27 cellular contexts compared by ENCODE assay signal in genomic region chr1:218312509-218312908, GRCh38. TPM values are rescaled to one million over a fixed set of nuclear protein-coding genes. Genes with fewer than 3 reads are reported as not detected.
DNase-seq lines count a peak whose midpoint lies in the region; ATAC-seq, FAIRE-seq and TF ChIP-seq lines count a peak whose summit lies in the region.
"Had no signal": no experiment of that assay in that cellular context is flagged by ENCODE, and none has a peak within 500 bp of the region (broad histone marks: within the 10 kb centered on the region; RNA-seq: fewer than 3 reads in every experiment).

No MANE protein-coding gene starts in this region.

- ATAC-seq in stimulated activated naive CD8-positive, alpha-beta T cell treated with anti-CD3 and anti-CD28 coated beads, Interleukin-15, Interleukin-2, amounts not matched to agents 100 U/mL and 50 U/mL, for 24 hours: no peak
- ATAC-seq in RWPE2 (ENCODE audit: low read depth): no peak
- ATAC-seq in HG03039 (IDR thresholded peaks at IDR 0.05; ENCODE audit: unreplicated experiment): no peak
- ATAC-seq in pancreas: no peak
- ATAC-seq: A549, lower lobe of right lung, SK-N-SH treated with all-trans-retinoic acid at 6 μM for 48 hours had no signal

- WGBS in pancreas, 2 donors: 93 to 95% methylated on average over 2 of the region's 2 CpGs

- FAIRE-seq in pancreas (lab: Jason Lieb, UNC): no peak
- FAIRE-seq: A549, endometrium had no signal

- no peaks in the 10 kb centered on the region for H3K9me3 ChIP-seq in RWPE2 (ENCODE audit: severe bottlenecking)
- H3K9me3 ChIP-seq in pancreas: no peaks in the 10 kb centered on the region
- H3K9me3 ChIP-seq: A549, BE2C, lower lobe of right lung, sigmoid colon, upper lobe of left lung had no signal

- intact Hi-C loops in pancreas (cut with DNase I): no loop called here

- peak overlapping the region; percentile 43 for H3K27ac Mint-ChIP-seq in stimulated activated naive CD8-positive, alpha-beta T cell treated with anti-CD3 and anti-CD28 coated beads, Interleukin-15, Interleukin-2, amounts not matched to agents 100 ng/mL and 50 ng/mL, for 24 hours
- H3K27ac Mint-ChIP-seq: activated CD4-positive, alpha-beta T cell treated with anti-CD3 and anti-CD28 coated beads, Interleukin-2, amount 10 ng/mL, durations not matched to agents 7 days and 5 days; progenitor cell of endocrine pancreas had no signal

- H3K36me3 Mint-ChIP-seq in stimulated activated naive CD8-positive, alpha-beta T cell treated with anti-CD3 and anti-CD28 coated beads, Interleukin-15, Interleukin-2, amounts not matched to agents 100 ng/mL and 50 ng/mL, for 24 hours (ENCODE audit: low read depth): peaks cover 58% of the 10 kb centered on the region

- H3K4me1 ChIP-seq in RWPE2 (ENCODE audit: insufficient read depth, poor library complexity, severe bottlenecking): no peaks in the 10 kb centered on the region
- H3K4me1 ChIP-seq in pancreas: no peaks in the 10 kb centered on the region
- H3K4me1 ChIP-seq: BE2C, lower lobe of right lung, sigmoid colon, upper lobe of left lung had no signal

- peak overlapping the region; percentile 29 for H3K27ac ChIP-seq in RWPE2 (ENCODE audit: poor library complexity, severe bottlenecking)
- no peak overlapping the region for H3K27ac ChIP-seq in pancreas
- H3K27ac ChIP-seq: A549, lower lobe of right lung, RWPE1, sigmoid colon, upper lobe of left lung had no signal

- TF ChIP-seq CTCF in RWPE2 (IDR thresholded peaks at IDR 0.05; ENCODE audit: poor library complexity, severe bottlenecking): no peak
- TF ChIP-seq CTCF in foreskin fibroblast (IDR thresholded peaks at IDR 0.05; ENCODE audit: low read depth, low read length): no peak
- TF ChIP-seq CTCF in pancreas (IDR thresholded peaks at IDR 0.05): no peak

- DNase-seq in stimulated activated naive CD8-positive, alpha-beta T cell treated with anti-CD3 and anti-CD28 coated beads, Interleukin-15, Interleukin-2, amounts not matched to agents 100 U/mL and 50 U/mL, for 24 hours: no peak
- no peak for DNase-seq in RWPE2 (ENCODE audit: low spot score)
- peak; percentile 37 to 44 for DNase-seq in foreskin fibroblast
- no peak for DNase-seq in NCI-H226
- DNase-seq in stimulated activated CD4-positive, alpha-beta T cell treated with anti-CD3 and anti-CD28 coated beads, Interleukin-4, amount 100 ng/mL, for 4 hours: no peak
- DNase-seq in pancreas: no peak
- DNase-seq: activated CD4-positive, alpha-beta T cell treated with anti-CD3 and anti-CD28 coated beads, Interleukin-2, amount 10 ng/mL, durations not matched to agents 7 days and 5 days; BE2C; cortex of kidney; DND-41; glutamatergic neuron; lower lobe of right lung; NCI-H2029 treated with DMSO at 0.1 percent for 48 hours; NCI-H345; NCI-H748 treated with DMSO at 0.1 percent for 48 hours; sigmoid colon; substantia nigra; T-helper 2 cell; upper lobe of left lung had no signal

- H3K36me3 ChIP-seq in RWPE2 (ENCODE audit: low read depth) (no peaks in the 10 kb centered on the region; the same call in 1 of the 2 replicates), pancreas (peaks cover 0 to 4% (median 0%) of the 10 kb centered on the region in 3 donors)

- H3K27me3 ChIP-seq in RWPE2 (ENCODE audit: insufficient read depth, poor library complexity, severe bottlenecking): no peaks in the 10 kb centered on the region
- H3K27me3 ChIP-seq in pancreas: no peaks in the 10 kb centered on the region
- H3K27me3 ChIP-seq: BE2C, sigmoid colon, upper lobe of left lung had no signal

- H3K27me3 Mint-ChIP-seq in stimulated activated naive CD8-positive, alpha-beta T cell treated with anti-CD3 and anti-CD28 coated beads, Interleukin-15, Interleukin-2, amounts not matched to agents 100 ng/mL and 50 ng/mL, for 24 hours: no peaks in the 10 kb centered on the region
- H3K27me3 Mint-ChIP-seq: activated CD4-positive, alpha-beta T cell treated with anti-CD3 and anti-CD28 coated beads, Interleukin-2, amount 10 ng/mL, durations not matched to agents 7 days and 5 days; activated naive CD4-positive, alpha-beta T cell treated with anti-CD3 and anti-CD28 coated beads, Interleukin-2, amount 50 U/mL, for 24 hours; progenitor cell of endocrine pancreas had no signal

- H3K4me3 ChIP-seq in RWPE2 (ENCODE audit: severe bottlenecking) (no peak overlapping the region), foreskin fibroblast (ENCODE audit: low read depth in 1 of 2, low read length in 2 of 2) (no peak overlapping the region), pancreas (no peak overlapping the region)
- H3K4me3 ChIP-seq: A549, lower lobe of right lung, sigmoid colon, upper lobe of left lung had no signal

- no peaks in the 10 kb centered on the region for H3K9me3 Mint-ChIP-seq in stimulated activated naive CD8-positive, alpha-beta T cell treated with anti-CD3 and anti-CD28 coated beads, Interleukin-15, Interleukin-2, amounts not matched to agents 100 ng/mL and 50 ng/mL, for 24 hours
- H3K9me3 Mint-ChIP-seq: activated CD4-positive, alpha-beta T cell treated with anti-CD3 and anti-CD28 coated beads, Interleukin-2, amount 10 ng/mL, durations not matched to agents 7 days and 5 days; activated naive CD4-positive, alpha-beta T cell treated with anti-CD3 and anti-CD28 coated beads, Interleukin-2, amount 50 U/mL, for 24 hours had no signal

- peaks cover 12% of the 10 kb centered on the region for H3K4me1 Mint-ChIP-seq in stimulated activated naive CD8-positive, alpha-beta T cell treated with anti-CD3 and anti-CD28 coated beads, Interleukin-15, Interleukin-2, amounts not matched to agents 100 ng/mL and 50 ng/mL, for 24 hours (ENCODE audit: low read depth)
- H3K4me1 Mint-ChIP-seq: activated CD4-positive, alpha-beta T cell treated with anti-CD3 and anti-CD28 coated beads, Interleukin-2, amount 10 ng/mL, durations not matched to agents 7 days and 5 days had no signal

- H3K4me3 Mint-ChIP-seq in stimulated activated naive CD8-positive, alpha-beta T cell treated with anti-CD3 and anti-CD28 coated beads, Interleukin-15, Interleukin-2, amounts not matched to agents 100 ng/mL and 50 ng/mL, for 24 hours: no peak overlapping the region
- H3K4me3 Mint-ChIP-seq: activated CD4-positive, alpha-beta T cell treated with anti-CD3 and anti-CD28 coated beads, Interleukin-2, amount 10 ng/mL, durations not matched to agents 7 days and 5 days; activated naive CD4-positive, alpha-beta T cell treated with anti-CD3 and anti-CD28 coated beads, Interleukin-2, amount 50 U/mL, for 24 hours had no signal

RNA-seq across cellular contexts. Expression of gene RRP15, which starts 27.4 kb away (rescaled TPM):
- 10 to 100 TPM in 1 of 6 donors, 1 to 10 TPM in 5; 4.0 to 11.6 (median 7.5) TPM for total RNA-seq in pancreas
- 1 to 10 TPM; 1.9 to 2.0 TPM for polyA plus RNA-seq in pancreas

RNA-seq across cellular contexts. Expression of gene TGFB2, which starts 32.6 kb away (rescaled TPM):
- total RNA-seq in pancreas: 10 to 100 TPM in 2 of 6 donors, 1 to 10 TPM in 4; 2.3 to 20.3 (median 3.4) TPM
- polyA plus RNA-seq in pancreas: 1 to 10 TPM; 1.6 to 2.1 TPM
- total RNA-seq: activated CD4-positive, alpha-beta T cell treated with anti-CD3 and anti-CD28 coated beads, Interleukin-2, amount 10 ng/mL, durations not matched to agents 7 days and 5 days had no signal

Comparison
In these comparisons a context has a peak if more than half of its experiments do, and no peak if none do; other contexts are left out.
1. DNase-seq: peak in foreskin fibroblast (2 of 2); none in stimulated activated naive CD8-positive, alpha-beta T cell treated with anti-CD3 and anti-CD28 coated beads, Interleukin-15, Interleukin-2, amounts not matched to agents 100 U/mL and 50 U/mL, for 24 hours (single experiment), RWPE2 (single experiment), NCI-H226 (single experiment), stimulated activated CD4-positive, alpha-beta T cell treated with anti-CD3 and anti-CD28 coated beads, Interleukin-4, amount 100 ng/mL, for 4 hours (0 of 2) and pancreas (0 of 6).